In the genomic region with DNA sequence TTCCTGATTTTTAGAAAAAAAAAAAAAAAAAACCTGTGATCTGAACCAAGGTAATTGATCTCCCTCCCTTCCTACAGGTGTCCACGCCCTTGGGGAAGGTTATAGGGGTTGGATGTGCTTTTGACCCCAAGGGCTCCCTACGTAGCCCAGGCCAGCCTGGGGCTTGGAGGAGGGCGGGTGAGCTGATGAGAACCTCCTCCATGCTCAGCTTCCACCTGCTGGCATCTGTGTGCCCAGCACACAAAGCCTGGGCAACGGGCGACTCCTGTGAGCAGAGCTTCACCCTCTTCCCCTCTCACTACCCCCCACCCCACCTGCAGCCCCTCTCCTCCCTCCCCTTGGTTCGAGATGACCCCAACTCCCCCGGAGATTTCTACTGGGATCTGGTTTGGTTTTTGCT, we compare ENCODE assay signal across 20 cellular contexts.
"Had no signal": no experiment of that assay in that cellular context is flagged by ENCODE, and none has a peak within 500 bp of the region (broad histone marks: within the 10 kb centered on the region; RNA-seq: fewer than 3 reads in every experiment).

No MANE protein-coding gene starts in this region.

- H3K27ac ChIP-seq: esophagus muscularis mucosa, gastroesophageal sphincter, heart left ventricle, neutrophil, parathyroid adenoma, suprapubic skin, transverse colon, uterus, VCaP had no signal

- H3K36me3 Mint-ChIP-seq: activated naive CD8-positive, alpha-beta T cell treated with anti-CD3 and anti-CD28 coated beads for 36 hours; natural killer cell had no signal

- H3K9me3 Mint-ChIP-seq: natural killer cell; stimulated activated naive CD8-positive, alpha-beta T cell treated with anti-CD3 and anti-CD28 coated beads, Interleukin-15, Interleukin-2, amounts not matched to agents 100 ng/mL and 50 ng/mL, for 24 hours had no signal

- H3K79me2 ChIP-seq: parathyroid adenoma had no signal

- H3K27me3 Mint-ChIP-seq: activated naive CD8-positive, alpha-beta T cell treated with anti-CD3 and anti-CD28 coated beads for 36 hours had no signal

- H3K27me3 ChIP-seq: uterus had no signal

- DNase-seq: activated CD4-positive, alpha-beta T cell treated with anti-CD3 and anti-CD28 coated beads for 1 hour; activated CD4-positive, alpha-beta T cell treated with anti-CD3 and anti-CD28 coated beads, Interleukin-2, amount 50 U/mL, for 4 hours; activated gamma-delta T cell treated with Interleukin-2 at 50 U/mL for 16 hours; activated naive CD8-positive, alpha-beta T cell treated with anti-CD3 and anti-CD28 coated beads for 36 hours; amniotic stem cell; dermis blood vessel endothelial cell; effector memory CD4-positive, alpha-beta T cell; heart left ventricle; mesenchymal stem cell; natural killer cell; stimulated activated CD8-positive, alpha-beta memory T cell treated with anti-CD3 and anti-CD28 coated beads, Interleukin-4, amount 100 ng/mL, for 48 hours; transverse colon; uterus had no signal

- ATAC-seq: gastroesophageal sphincter, heart left ventricle, natural killer cell had no signal

- H3K9ac ChIP-seq: parathyroid adenoma had no signal

- H3K4me1 ChIP-seq: parathyroid adenoma had no signal

- H3K36me3 ChIP-seq: esophagus muscularis mucosa, gastroesophageal sphincter, heart left ventricle, neutrophil, suprapubic skin, transverse colon, uterus had no signal

- H3K4me3 ChIP-seq: esophagus muscularis mucosa, gastroesophageal sphincter, heart left ventricle, suprapubic skin, transverse colon, uterus had no signal

- H2AFZ ChIP-seq: parathyroid adenoma had no signal

- H3K27ac Mint-ChIP-seq: activated naive CD8-positive, alpha-beta T cell treated with anti-CD3 and anti-CD28 coated beads for 36 hours; natural killer cell; stimulated activated naive CD8-positive, alpha-beta T cell treated with anti-CD3 and anti-CD28 coated beads, Interleukin-15, Interleukin-2, amounts not matched to agents 100 ng/mL and 50 ng/mL, for 24 hours had no signal

- H3K9me3 ChIP-seq: neutrophil, suprapubic skin, transverse colon, uterus had no signal

- H3K4me3 Mint-ChIP-seq: activated naive CD8-positive, alpha-beta T cell treated with anti-CD3 and anti-CD28 coated beads for 36 hours; natural killer cell; stimulated activated naive CD8-positive, alpha-beta T cell treated with anti-CD3 and anti-CD28 coated beads, Interleukin-15, Interleukin-2, amounts not matched to agents 100 ng/mL and 50 ng/mL, for 24 hours had no signal
